ENCODE assay signal across 37 cellular contexts in genomic region chr5:103602465-103602864, GRCh38.
"Had no signal": no experiment of that assay in that cellular context is flagged by ENCODE, and none has a peak within 500 bp of the region (broad histone marks: within the 10 kb centered on the region; RNA-seq: fewer than 3 reads in every experiment).

No MANE protein-coding gene starts in this region.

- H3K36me3 ChIP-seq: ascending aorta, cardiac muscle cell had no signal

- H3K4me1 ChIP-seq: ascending aorta had no signal

- H3K4me3 ChIP-seq: ascending aorta, cardiac muscle cell had no signal

- H3K27me3 ChIP-seq: ascending aorta, cardiac muscle cell had no signal

- H3K36me3 Mint-ChIP-seq: activated CD8-positive, alpha-beta memory T cell treated with anti-CD3 and anti-CD28 coated beads, Interleukin-2, amount 10 ng/mL, durations not matched to agents 7 days and 5 days; activated naive CD4-positive, alpha-beta T cell treated with anti-CD3 and anti-CD28 coated beads, Interleukin-2, amount 10 ng/mL, durations not matched to agents 7 days and 5 days; activated naive CD4-positive, alpha-beta T cell treated with anti-CD3 and anti-CD28 coated beads, Interleukin-2, amount 50 U/mL, for 24 hours; activated naive CD8-positive, alpha-beta T cell; activated naive CD8-positive, alpha-beta T cell treated with anti-CD3 and anti-CD28 coated beads, Interleukin-2, amount 10 ng/mL, durations not matched to agents 7 days and 5 days; brain had no signal

- DNase-seq: activated B cell treated with CpG ODN at 0.5 μM for 24 hours; activated CD4-positive, alpha-beta memory T cell treated with anti-CD3 and anti-CD28 coated beads, Interleukin-2, amount 10 ng/mL, durations not matched to agents 7 days and 5 days; activated CD4-positive, alpha-beta T cell treated with anti-CD3 and anti-CD28 coated beads for 4 hours; activated CD4-positive, alpha-beta T cell treated with anti-CD3 and anti-CD28 coated beads, Interleukin-2, amount 10 ng/mL, durations not matched to agents 24 days and 14 days; activated CD4-positive, alpha-beta T cell treated with anti-CD3 and anti-CD28 coated beads, Interleukin-2, amount 50 U/mL, for 48 hours; activated CD4-positive, CD25-positive, alpha-beta regulatory T cell treated with anti-CD3 and anti-CD28 coated beads, Interleukin-2, amount 50 U/mL, for 72 hours; activated CD8-positive, alpha-beta memory T cell treated with anti-CD3 and anti-CD28 coated beads for 24 hours; activated CD8-positive, alpha-beta memory T cell treated with anti-CD3 and anti-CD28 coated beads, Interleukin-2, amount 10 ng/mL, durations not matched to agents 7 days and 5 days; activated CD8-positive, alpha-beta memory T cell treated with anti-CD3 and anti-CD28 coated beads, Interleukin-2, amount 50 U/mL, for 48 hours; activated CD8-positive, alpha-beta T cell treated with anti-CD3 and anti-CD28 coated beads, Interleukin-2, amount 10 ng/mL, durations not matched to agents 7 days and 5 days; activated effector memory CD4-positive, alpha-beta T cell treated with Interleukin-2 at 50 U/mL for 16 hours; activated gamma-delta T cell; activated naive CD4-positive, alpha-beta T cell treated with anti-CD3 and anti-CD28 coated beads, Interleukin-2, amount 10 ng/mL, durations not matched to agents 7 days and 5 days; activated naive CD4-positive, alpha-beta T cell treated with Interleukin-2 at 50 U/mL for 16 hours; activated naive CD8-positive, alpha-beta T cell treated with anti-CD3 and anti-CD28 coated beads, Interleukin-2, amount 10 ng/mL, durations not matched to agents 7 days and 5 days; activated naive CD8-positive, alpha-beta T cell treated with anti-CD3 and anti-CD28 coated beads, Interleukin-2, amount 50 U/mL, for 24 hours; activated T-cell treated with anti-CD3 and anti-CD28 coated beads, Interleukin-2, amount 50 U/mL, for 24 hours; activated T-cell treated with anti-CD3 and anti-CD28 coated beads, Interleukin-2, amount 50 U/mL, for 48 hours; amygdala; anterior cingulate cortex; caudate nucleus; SW 1271; T-helper 1 cell; T-helper 2 cell; T-helper 9 cell had no signal

- H3K9me3 ChIP-seq: ascending aorta had no signal

- H3K27ac Mint-ChIP-seq: activated B cell treated with CpG ODN at 0.5 μM for 24 hours; activated CD4-positive, alpha-beta memory T cell treated with anti-CD3 and anti-CD28 coated beads, Interleukin-2, amount 10 ng/mL, durations not matched to agents 7 days and 5 days; activated CD4-positive, alpha-beta T cell treated with anti-CD3 and anti-CD28 coated beads, Interleukin-2, amount 10 ng/mL, durations not matched to agents 24 days and 14 days; activated CD8-positive, alpha-beta memory T cell treated with anti-CD3 and anti-CD28 coated beads, Interleukin-2, amount 10 ng/mL, durations not matched to agents 7 days and 5 days; activated CD8-positive, alpha-beta T cell treated with anti-CD3 and anti-CD28 coated beads, Interleukin-2, amount 10 ng/mL, durations not matched to agents 7 days and 5 days; activated naive CD4-positive, alpha-beta T cell treated with anti-CD3 and anti-CD28 coated beads, Interleukin-2, amount 10 ng/mL, durations not matched to agents 7 days and 5 days; activated naive CD4-positive, alpha-beta T cell treated with anti-CD3 and anti-CD28 coated beads, Interleukin-2, amount 50 U/mL, for 24 hours; activated naive CD8-positive, alpha-beta T cell; activated naive CD8-positive, alpha-beta T cell treated with anti-CD3 and anti-CD28 coated beads, Interleukin-2, amount 10 ng/mL, durations not matched to agents 7 days and 5 days; activated naive CD8-positive, alpha-beta T cell treated with anti-CD3 and anti-CD28 coated beads, Interleukin-2, amount 50 U/mL, for 24 hours; activated T-cell treated with anti-CD3 and anti-CD28 coated beads, Interleukin-2, amount 50 U/mL, for 24 hours; activated T-helper 2 cell treated with anti-CD3 and anti-CD28 coated beads, Interferon-gamma antibody, Interleukin-2, Interleukin-4, amounts not matched to agents 10 μg/mL and 5 μg/mL and 100 μg/mL, durations not matched to agents 14 hours and 24 hours and 36 hours; brain; T-helper 1 cell treated with Interleukin-12 subunit alpha and Interleukin-12 subunit beta and Interleukin-4 antibody, amounts not matched to agents 30 μg/mL and 1 μg/mL, for 36 hours; T-helper 2 cell treated with Interferon-gamma antibody and Interleukin-4, amounts not matched to agents 5 μg/mL and 100 μg/mL, for 36 hours had no signal

- H3K9me3 Mint-ChIP-seq: activated B cell treated with CpG ODN at 0.5 μM for 24 hours; activated CD4-positive, alpha-beta memory T cell treated with anti-CD3 and anti-CD28 coated beads, Interleukin-2, amount 10 ng/mL, durations not matched to agents 7 days and 5 days; activated CD4-positive, alpha-beta T cell treated with anti-CD3 and anti-CD28 coated beads, Interleukin-2, amount 10 ng/mL, durations not matched to agents 24 days and 14 days; activated naive CD4-positive, alpha-beta T cell treated with anti-CD3 and anti-CD28 coated beads, Interleukin-2, amount 10 ng/mL, durations not matched to agents 7 days and 5 days; activated naive CD4-positive, alpha-beta T cell treated with anti-CD3 and anti-CD28 coated beads, Interleukin-2, amount 50 U/mL, for 24 hours; activated naive CD8-positive, alpha-beta T cell treated with anti-CD3 and anti-CD28 coated beads, Interleukin-2, amount 10 ng/mL, durations not matched to agents 7 days and 5 days; activated naive CD8-positive, alpha-beta T cell treated with anti-CD3 and anti-CD28 coated beads, Interleukin-2, amount 50 U/mL, for 24 hours; activated T-cell treated with anti-CD3 and anti-CD28 coated beads, Interleukin-2, amount 50 U/mL, for 24 hours; activated T-helper 2 cell treated with anti-CD3 and anti-CD28 coated beads, Interferon-gamma antibody, Interleukin-2, Interleukin-4, amounts not matched to agents 10 μg/mL and 5 μg/mL and 100 μg/mL, durations not matched to agents 14 hours and 24 hours and 36 hours; brain; central memory CD8-positive, alpha-beta T cell; T-helper 1 cell treated with Interleukin-12 subunit alpha and Interleukin-12 subunit beta and Interleukin-4 antibody, amounts not matched to agents 30 μg/mL and 1 μg/mL, for 36 hours; T-helper 2 cell treated with Interferon-gamma antibody and Interleukin-4, amounts not matched to agents 5 μg/mL and 100 μg/mL, for 36 hours had no signal

- H3K4me1 Mint-ChIP-seq: activated B cell treated with CpG ODN at 0.5 μM for 24 hours; activated CD4-positive, alpha-beta memory T cell treated with anti-CD3 and anti-CD28 coated beads, Interleukin-2, amount 10 ng/mL, durations not matched to agents 7 days and 5 days; activated CD4-positive, alpha-beta T cell treated with anti-CD3 and anti-CD28 coated beads, Interleukin-2, amount 10 ng/mL, durations not matched to agents 24 days and 14 days; activated CD8-positive, alpha-beta memory T cell treated with anti-CD3 and anti-CD28 coated beads, Interleukin-2, amount 10 ng/mL, durations not matched to agents 7 days and 5 days; activated naive CD4-positive, alpha-beta T cell treated with anti-CD3 and anti-CD28 coated beads, Interleukin-2, amount 10 ng/mL, durations not matched to agents 7 days and 5 days; activated naive CD4-positive, alpha-beta T cell treated with anti-CD3 and anti-CD28 coated beads, Interleukin-2, amount 50 U/mL, for 24 hours; activated naive CD8-positive, alpha-beta T cell treated with anti-CD3 and anti-CD28 coated beads, Interleukin-2, amount 10 ng/mL, durations not matched to agents 7 days and 5 days; activated naive CD8-positive, alpha-beta T cell treated with anti-CD3 and anti-CD28 coated beads, Interleukin-2, amount 50 U/mL, for 24 hours; brain; central memory CD8-positive, alpha-beta T cell had no signal

- FAIRE-seq: bronchial epithelial cell, TTC549 had no signal

- H3K27me3 Mint-ChIP-seq: activated B cell treated with CpG ODN at 0.5 μM for 24 hours; activated CD4-positive, alpha-beta memory T cell treated with anti-CD3 and anti-CD28 coated beads, Interleukin-2, amount 10 ng/mL, durations not matched to agents 7 days and 5 days; activated CD8-positive, alpha-beta memory T cell treated with anti-CD3 and anti-CD28 coated beads, Interleukin-2, amount 10 ng/mL, durations not matched to agents 7 days and 5 days; activated naive CD4-positive, alpha-beta T cell treated with anti-CD3 and anti-CD28 coated beads, Interleukin-2, amount 10 ng/mL, durations not matched to agents 7 days and 5 days; activated naive CD4-positive, alpha-beta T cell treated with anti-CD3 and anti-CD28 coated beads, Interleukin-2, amount 50 U/mL, for 24 hours; activated naive CD8-positive, alpha-beta T cell; activated naive CD8-positive, alpha-beta T cell treated with anti-CD3 and anti-CD28 coated beads, Interleukin-2, amount 10 ng/mL, durations not matched to agents 7 days and 5 days; activated naive CD8-positive, alpha-beta T cell treated with anti-CD3 and anti-CD28 coated beads, Interleukin-2, amount 50 U/mL, for 24 hours; brain; central memory CD8-positive, alpha-beta T cell had no signal

- ATAC-seq: activated CD8-positive, alpha-beta memory T cell treated with anti-CD3 and anti-CD28 coated beads, Interleukin-2, amount 10 ng/mL, durations not matched to agents 7 days and 5 days; activated CD8-positive, alpha-beta T cell treated with anti-CD3 and anti-CD28 coated beads, Interleukin-2, amount 10 ng/mL, durations not matched to agents 7 days and 5 days; activated naive CD8-positive, alpha-beta T cell treated with anti-CD3 and anti-CD28 coated beads, Interleukin-2, amount 50 U/mL, for 24 hours had no signal

- H3K27ac ChIP-seq: ascending aorta, cardiac muscle cell, VCaP had no signal

- H3K4me3 Mint-ChIP-seq: activated B cell treated with CpG ODN at 0.5 μM for 24 hours; activated CD4-positive, alpha-beta memory T cell treated with anti-CD3 and anti-CD28 coated beads, Interleukin-2, amount 10 ng/mL, durations not matched to agents 7 days and 5 days; activated CD4-positive, alpha-beta T cell treated with anti-CD3 and anti-CD28 coated beads, Interleukin-2, amount 10 ng/mL, durations not matched to agents 24 days and 14 days; activated CD8-positive, alpha-beta memory T cell treated with anti-CD3 and anti-CD28 coated beads, Interleukin-2, amount 10 ng/mL, durations not matched to agents 7 days and 5 days; activated CD8-positive, alpha-beta T cell treated with anti-CD3 and anti-CD28 coated beads, Interleukin-2, amount 10 ng/mL, durations not matched to agents 7 days and 5 days; activated naive CD4-positive, alpha-beta T cell treated with anti-CD3 and anti-CD28 coated beads, Interleukin-2, amount 10 ng/mL, durations not matched to agents 7 days and 5 days; activated naive CD4-positive, alpha-beta T cell treated with anti-CD3 and anti-CD28 coated beads, Interleukin-2, amount 50 U/mL, for 24 hours; activated naive CD8-positive, alpha-beta T cell; activated naive CD8-positive, alpha-beta T cell treated with anti-CD3 and anti-CD28 coated beads, Interleukin-2, amount 10 ng/mL, durations not matched to agents 7 days and 5 days; activated naive CD8-positive, alpha-beta T cell treated with anti-CD3 and anti-CD28 coated beads, Interleukin-2, amount 50 U/mL, for 24 hours; activated T-cell treated with anti-CD3 and anti-CD28 coated beads, Interleukin-2, amount 50 U/mL, for 24 hours; brain; central memory CD8-positive, alpha-beta T cell; T-helper 1 cell treated with Interleukin-12 subunit alpha and Interleukin-12 subunit beta and Interleukin-4 antibody, amounts not matched to agents 30 μg/mL and 1 μg/mL, for 36 hours; T-helper 2 cell treated with Interferon-gamma antibody and Interleukin-4, amounts not matched to agents 5 μg/mL and 100 μg/mL, for 36 hours had no signal
